Comparison of ENCODE assay signal across 7 cellular contexts in the genomic region with DNA sequence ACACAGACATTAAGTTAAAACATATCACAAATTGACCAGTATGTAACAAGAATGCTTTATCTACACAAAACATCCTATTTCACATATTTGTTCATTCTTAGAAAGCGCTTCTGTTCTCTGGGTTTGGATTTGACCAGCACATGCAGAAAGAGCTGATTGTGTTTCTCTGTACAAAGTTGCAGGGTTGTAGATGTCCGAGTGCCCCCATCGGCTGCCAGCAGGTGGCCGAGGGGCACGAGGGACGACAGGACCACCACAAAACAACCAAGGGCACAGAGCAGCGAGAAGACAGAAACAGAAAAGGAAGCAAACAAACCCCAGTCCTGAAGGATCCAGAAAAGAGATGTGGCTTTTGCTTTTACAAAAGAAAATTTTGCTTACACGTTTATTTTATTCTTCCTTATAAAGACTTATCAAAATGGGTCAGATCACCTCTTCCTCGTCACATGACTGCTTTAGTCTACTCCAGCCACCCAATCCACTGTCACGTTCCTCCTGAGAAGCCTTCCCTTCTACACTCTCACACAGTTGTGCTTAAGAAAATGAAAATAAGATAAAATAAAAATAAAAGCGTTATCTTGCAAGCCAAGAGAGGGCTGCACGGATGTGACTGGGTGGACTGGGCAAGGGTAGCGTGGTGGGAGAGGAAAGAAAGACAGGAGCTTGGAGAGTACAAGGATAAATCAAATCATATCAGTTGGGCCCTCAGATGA. TPM values are rescaled to one million over a fixed set of nuclear protein-coding genes. Genes with fewer than 3 reads are reported as not detected.
A peak's percentile ranks its signal among the peaks of the same experiment; 100 is the strongest.
DNase-seq lines count a peak whose midpoint lies in the region; ATAC-seq, FAIRE-seq and TF ChIP-seq lines count a peak whose summit lies in the region.

No MANE protein-coding gene starts in this region.

- SMC1A ChIA-PET in GM12878 (lab: Charles Lee; ENCODE audit: uncharacterized antibody, unreplicated experiment), result interaction anchor here (1.1 to 3.5 kb wide), 4 partner anchors 39 to 145 kb away, joined by 3 to 30 read pairs (median 20); no protein-coding TSS in a partner anchor

- H3K79me2 ChIP-seq in GM12878 (ENCODE audit: control insufficient read depth, insufficient read depth, low read length) (no peaks in the 10 kb centered on the region), osteoblast (ENCODE audit: insufficient read depth, low read length) (no peaks in the 10 kb centered on the region)

- no peak for ATAC-seq in GM12878

- peak; percentile 30 for DNase-seq in MV-4-11 (lab: John Stamatoyannopoulos, UW)
- DNase-seq in GM12878 (ENCODE audit: low read depth, low spot score), result no peak
- DNase-seq in osteoblast (ENCODE audit: insufficient read length, low spot score, missing footprints), result peak; percentile 66
- no peak for DNase-seq in GM03348 (ENCODE audit: low spot score)
- DNase-seq in T-helper 9 cell, result no peak
- no peak for DNase-seq in NCI-H524 treated with DMSO at 0.1 percent for 48 hours (lab: John Stamatoyannopoulos, UW)

- POLR2A ChIA-PET in GM12878 (lab: Charles Lee), result interaction anchor here (0.6 to 2.3 kb wide), 7 partner anchors 7 to 251 kb away, joined by 3 to 13 read pairs (median 5); partner anchors contain the start of gene OTP

- FAIRE-seq in GM12878 (lab: Jason Lieb, UNC), result no peak

- H3K27ac ChIP-seq in GM12878 (ENCODE audit: control insufficient read depth, insufficient read depth) (no peak overlapping the region), osteoblast (ENCODE audit: low read depth, low read length) (no peak overlapping the region)

- H3K9me3 ChIP-seq in GM12878 (replicated peaks; ENCODE audit: control insufficient read depth, insufficient read depth, low read length), result peaks cover 3% of the 10 kb centered on the region; the same call in 2 of the 3 replicates
- H3K9me3 ChIP-seq in osteoblast (ENCODE audit: low read depth, low read length), result no peaks in the 10 kb centered on the region

- CTCF ChIA-PET in GM12878 (lab: Yijun Ruan, JAX), result interaction anchor here (0.6 to 1.7 kb wide), 3 partner anchors 38 to 779 kb away, joined by 3 to 4 read pairs (median 3); partner anchors contain the start of genes S100Z and WDR41

- 7% methylated on average over 13 of the region's 13 CpGs for WGBS in GM12878 (ENCODE audit: insufficient coverage, insufficient replicate concordance, low lambda C conversion rate, missing lambda C conversion rate)

- BruUV-seq in GM12878 (replicated peaks; lab: Mats Ljungman, UMichigan), result TSS peak; percentile 49

- TF ChIP-seq CTCF in GM12873 (IDR thresholded peaks at IDR 0.05; ENCODE audit: insufficient read depth, low read depth, low read length, missing control alignments), result peak; percentile 7
- peak; percentile 12 to 30 (median 16); a peak in 3 of 6 replicates for TF ChIP-seq CTCF in GM12878 (IDR thresholded peaks at IDR 0.05 in 2 of 3, conservative IDR thresholded peaks at IDR 0.05 in 1 of 3; ENCODE audit: control insufficient read depth in 2 of 3, extremely low read depth in 1 of 3, insufficient read depth in 1 of 3, low read depth in 3 of 3, low read length in 3 of 3)
- no peak for TF ChIP-seq CTCF in osteoblast (IDR thresholded peaks at IDR 0.05; ENCODE audit: extremely low read depth, low read depth, low read length)

- no peak for TF ChIP-seq EP300 in GM12878 (IDR thresholded peaks at IDR 0.05; ENCODE audit: borderline replicate concordance in 1 of 2, control insufficient read depth in 1 of 2, low read depth in 2 of 2, low read length in 2 of 2)

- peak overlapping the region; percentile 59; the same call in 1 of the 2 replicates for H3K4me3 ChIP-seq in GM12878
- no peak overlapping the region for H3K4me3 ChIP-seq in osteoblast (ENCODE audit: insufficient read depth, low read length)

- intact Hi-C loops in GM12878 (cut with micrococcal nuclease; ENCODE audit: unreplicated experiment), result no loop called here

- TF ChIP-seq POLR2A in GM12878 (IDR thresholded peaks at IDR 0.05; ENCODE audit: low read depth, low read length), result no peak; the same call in 1 of the 2 replicates

- no peaks in the 10 kb centered on the region for H4K20me1 ChIP-seq in GM12878 (ENCODE audit: control insufficient read depth, insufficient read depth)
- H4K20me1 ChIP-seq in osteoblast (ENCODE audit: insufficient read depth, low read length), result no peaks in the 10 kb centered on the region

- RAD21 ChIA-PET in GM12878 (lab: Charles Lee; ENCODE audit: unreplicated experiment), result interaction anchor here (0.7 to 2.7 kb wide), 7 partner anchors 22 to 667 kb away, joined by 3 to 40 read pairs (median 5); no protein-coding TSS in a partner anchor

- no peaks in the 10 kb centered on the region; the same call in 1 of the 2 replicates for H3K4me1 ChIP-seq in GM12878 (ENCODE audit: control insufficient read depth, insufficient read depth, low read length)
- H3K4me1 ChIP-seq in osteoblast (ENCODE audit: insufficient read depth, low read length), result peaks cover 5% of the 10 kb centered on the region

- H3K4me2 ChIP-seq in GM12878 (ENCODE audit: control insufficient read depth, insufficient read depth), result peak overlapping the region; percentile 77
- H3K4me2 ChIP-seq in osteoblast (ENCODE audit: insufficient read depth, low read length), result peak overlapping the region; percentile 68

- TF ChIP-seq RAD21 in GM12878 (IDR thresholded peaks at IDR 0.05; ENCODE audit: insufficient read depth, low read depth, low read length), result no peak

- H3K27me3 ChIP-seq in GM12878 (replicated peaks in 1 of 2; ENCODE audit: control insufficient read depth in 2 of 2, insufficient read depth in 2 of 2, low read length in 1 of 2) (no peaks in the 10 kb centered on the region), osteoblast (ENCODE audit: insufficient read depth, low read length) (peaks cover 97% of the 10 kb centered on the region)

- no peaks in the 10 kb centered on the region for H3K36me3 ChIP-seq in GM12878 (ENCODE audit: control insufficient read depth in 2 of 2, insufficient read depth in 2 of 2, low read length in 1 of 2)
- H3K36me3 ChIP-seq in osteoblast (ENCODE audit: insufficient read depth, low read length), result no peaks in the 10 kb centered on the region

- H2AFZ ChIP-seq in GM12878 (ENCODE audit: control insufficient read depth, low read depth, low read length), result peak overlapping the region; percentile 78
- H2AFZ ChIP-seq in osteoblast (ENCODE audit: low read length), result no peak overlapping the region

- H3K9ac ChIP-seq in GM12878 (ENCODE audit: control insufficient read depth, insufficient read depth, low read length), result no peak overlapping the region

- in situ Hi-C loops in GM12878 (cut with MboI), result no loop called here

TF ChIP-seq in GM12878, 131 proteins besides CTCF, POLR2A, EP300 and RAD21:
- 0 out of 2 replicates have a peak, but pooled peaks have one; percentile 38 for TF ChIP-seq MXI1 (IDR thresholded peaks at IDR 0.05; ENCODE audit: low read depth, low read length)
- TF ChIP-seq RAD51 (IDR thresholded peaks at IDR 0.05), result peak; percentile 82
- TF ChIP-seq, protein P1, sequence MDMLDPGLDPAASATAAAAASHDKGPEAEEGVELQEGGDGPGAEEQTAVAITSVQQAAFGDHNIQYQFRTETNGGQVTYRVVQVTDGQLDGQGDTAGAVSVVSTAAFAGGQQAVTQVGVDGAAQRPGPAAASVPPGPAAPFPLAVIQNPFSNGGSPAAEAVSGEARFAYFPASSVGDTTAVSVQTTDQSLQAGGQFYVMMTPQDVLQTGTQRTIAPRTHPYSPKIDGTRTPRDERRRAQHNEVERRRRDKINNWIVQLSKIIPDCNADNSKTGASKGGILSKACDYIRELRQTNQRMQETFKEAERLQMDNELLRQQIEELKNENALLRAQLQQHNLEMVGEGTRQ (IDR thresholded peaks at IDR 0.05; ENCODE audit: borderline replicate concordance, low read depth, low read length), result peak; percentile 8; the same call in 1 of the 2 replicates
- no peak for TF ChIP-seq RFX5 (IDR thresholded peaks at IDR 0.05; ENCODE audit: low read depth, low read length)

RNA-seq across cellular contexts. Expression of gene OTP, which starts 9.5 kb away (rescaled TPM):
- total RNA-seq in GM12878 (2013; cell fraction: nucleolus; rRNA removed), result 2.2 and 2.7 TPM in 2 replicates
- total RNA-seq in GM12878 (2014; rRNA removed) (0.45 and 0.54 TPM in 2 replicates), GM12878 (2014; rRNA removed; fragmentation: Illumina TruSeq; extraction: Trizol) (0.31 and 0.46 TPM in 2 replicates), GM12878 (2021) (8.4 and 8.5 TPM in 2 replicates), osteoblast (under 0.01 TPM in 1 of 2 replicates, not detected in the other)
- polyA plus RNA-seq in GM12878 (2011; ENCODE audit: low read depth), result 0.66 TPM
- polyA plus RNA-seq in GM12878 (2011; rRNA removed) (0.63 and 0.71 TPM in 2 replicates), GM12878 (2014; fragmentation: Illumina TruSeq; extraction: Trizol) (2.3 and 3.5 TPM in 2 replicates), GM12878 (2014; fragmentation: Nextera tagmentation; extraction: Ambion mirVana) (1 to 10 TPM; 1.5 to 2.6 TPM), GM12878 (2014; rRNA removed) (2.3 and 3.1 TPM in 2 replicates), GM12878 (2016; fragmentation: Nextera tagmentation; extraction: Ambion mirVana) (1 to 10 TPM; 3.3 to 8.8 TPM)
- 0.82 and 1.1 TPM in 2 replicates for polyA plus RNA-seq in GM12878 (2011; cell fraction: cytosol; rRNA removed)
- polyA plus RNA-seq in GM12878 (2011; cell fraction: nucleus; rRNA removed), result 1.8 and 2.6 TPM in 2 replicates
- polyA plus RNA-seq in GM12878 (2012), result 0.88 and 1.2 TPM in 2 replicates
- polyA minus RNA-seq in GM12878 (2011; rRNA and poly(A)+ RNA removed), result 0.93 and 1.1 TPM in 2 replicates
- polyA minus RNA-seq in GM12878 (2011; cell fraction: cytosol; rRNA and poly(A)+ RNA removed), result 1.6 and 1.9 TPM in 2 replicates
- polyA minus RNA-seq in GM12878 (2011; cell fraction: nucleus; rRNA and poly(A)+ RNA removed), result 0.48 and 1.2 TPM in 2 replicates

Comparison
In these comparisons a context has a peak if more than half of its experiments do, and no peak if none do; other contexts are left out.
1. DNase-seq: peak in MV-4-11 (single experiment) and osteoblast (single experiment); none in GM12878 (single experiment), GM03348 (single experiment), T-helper 9 cell (single experiment) and NCI-H524 treated with DMSO at 0.1 percent for 48 hours (single experiment).